Comparison of ENCODE assay signal across 8 cellular contexts in genomic region chr1:6489799-6490180, GRCh38. TPM values are rescaled to one million over a fixed set of nuclear protein-coding genes. Genes with fewer than 3 reads are reported as not detected.
DNase-seq lines count a peak whose midpoint lies in the region; ATAC-seq and TF ChIP-seq lines count a peak whose summit lies in the region.

No MANE protein-coding gene starts in this region.

- peak; percentile 82 for TF ChIP-seq CTCF in epithelial cell of proximal tubule (conservative IDR thresholded peaks at IDR 0.05; ENCODE audit: low read depth, low read length)

- no peak overlapping the region for H3K9ac ChIP-seq in muscle layer of colon (ENCODE audit: low read length)

- DNase-seq in NCI-H524 (lab: John Stamatoyannopoulos, UW): peak; percentile 38 to 72
- DNase-seq in NCI-H524 treated with DMSO at 0.1 percent for 48 hours (lab: John Stamatoyannopoulos, UW): no peak
- DNase-seq in NCI-H82 treated with DMSO at 0.1 percent for 48 hours (lab: John Stamatoyannopoulos, UW; ENCODE audit: unreplicated experiment): peak; percentile 51
- DNase-seq in activated CD8-positive, alpha-beta memory T cell treated with anti-CD3 and anti-CD28 coated beads, Interleukin-2, amount 50 U/mL, for 48 hours: peak; percentile 94
- no peak for DNase-seq in epithelial cell of proximal tubule (ENCODE audit: low read depth)
- DNase-seq in stimulated activated CD8-positive, alpha-beta memory T cell treated with anti-CD3 and anti-CD28 coated beads, Interleukin-7, amount 100 ng/mL, for 24 hours (ENCODE audit: low read depth): peak; percentile 47

- peak; percentile 52 for ATAC-seq in HG03342 (IDR thresholded peaks at IDR 0.05; ENCODE audit: unreplicated experiment)

- H3K9me3 ChIP-seq in muscle layer of colon (ENCODE audit: low read length): no peaks in the 10 kb centered on the region

- H3K27ac ChIP-seq in muscle layer of colon (ENCODE audit: low read depth, low read length): no peak overlapping the region

- H3K4me3 ChIP-seq in epithelial cell of proximal tubule (ENCODE audit: low read depth, low read length) (peak overlapping the region; percentile 99), muscle layer of colon (ENCODE audit: low read depth in 1 of 2, low read length in 2 of 2) (peak overlapping the region; percentile 65 to 68)

- no peaks in the 10 kb centered on the region for H3K36me3 ChIP-seq in muscle layer of colon (ENCODE audit: insufficient read depth, low read length)

- peaks cover 8 to 40% of the 10 kb centered on the region in 2 donors for H3K27me3 ChIP-seq in muscle layer of colon (ENCODE audit: control insufficient read depth in 1 of 2, insufficient read depth in 2 of 2, low read length in 2 of 2)

- peaks cover 24% of the 10 kb centered on the region for H3K4me1 ChIP-seq in muscle layer of colon (ENCODE audit: insufficient read depth, low read length)

RNA-seq across cellular contexts. Expression of gene PLEKHG5, which starts 1.7 kb away (rescaled TPM):
- 17.4 and 23.3 TPM in 2 replicates for total RNA-seq in epithelial cell of proximal tubule

RNA-seq across cellular contexts. Expression of gene TNFRSF25, which starts 23.8 kb away (rescaled TPM):
- total RNA-seq in epithelial cell of proximal tubule: 9.6 and 30.4 TPM in 2 replicates

Comparison
In these comparisons a context has a peak if more than half of its experiments do, and no peak if none do; other contexts are left out.
1. DNase-seq: peak in NCI-H524 (2 of 2), NCI-H82 treated with DMSO at 0.1 percent for 48 hours (single experiment), activated CD8-positive, alpha-beta memory T cell treated with anti-CD3 and anti-CD28 coated beads, Interleukin-2, amount 50 U/mL, for 48 hours (single experiment) and stimulated activated CD8-positive, alpha-beta memory T cell treated with anti-CD3 and anti-CD28 coated beads, Interleukin-7, amount 100 ng/mL, for 24 hours (single experiment); none in NCI-H524 treated with DMSO at 0.1 percent for 48 hours (single experiment) and epithelial cell of proximal tubule (single experiment).